ENCODE assay signal across 14 cellular contexts in genomic region chr20:48928832-48929725, GRCh38. TPM values are rescaled to one million over a fixed set of nuclear protein-coding genes. Genes with fewer than 3 reads are reported as not detected.
DNase-seq lines count a peak whose midpoint lies in the region; ATAC-seq and TF ChIP-seq lines count a peak whose summit lies in the region.
"Had no signal": no experiment of that assay in that cellular context is flagged by ENCODE, and none has a peak within 500 bp of the region (broad histone marks: within the 10 kb centered on the region; RNA-seq: fewer than 3 reads in every experiment).

No MANE protein-coding gene starts in this region.

- no peak for TF ChIP-seq CTCF in SK-N-SH (IDR thresholded peaks at IDR 0.05)
- no peak for TF ChIP-seq CTCF in fibroblast of villous mesenchyme (IDR thresholded peaks at IDR 0.05; ENCODE audit: insufficient read depth, low read depth, low read length)
- TF ChIP-seq CTCF in osteoblast (IDR thresholded peaks at IDR 0.05; ENCODE audit: extremely low read depth, low read depth, low read length), result no peak
- TF ChIP-seq CTCF in vagina (IDR thresholded peaks at IDR 0.05), result no peak

- H3K4me3 Mint-ChIP-seq in activated T-cell treated with anti-CD3 and anti-CD28 coated beads, Interleukin-2, amount 50 U/mL, for 4 hours, result no peak overlapping the region
- no peak overlapping the region for H3K4me3 Mint-ChIP-seq in activated naive CD8-positive, alpha-beta T cell treated with anti-CD3 and anti-CD28 coated beads for 36 hours
- H3K4me3 Mint-ChIP-seq: activated CD4-positive, alpha-beta memory T cell treated with anti-CD3 and anti-CD28 coated beads, Interleukin-2, amount 10 ng/mL, durations not matched to agents 7 days and 5 days; activated naive CD8-positive, alpha-beta T cell treated with anti-CD3 and anti-CD28 coated beads, Interleukin-2, amount 10 ng/mL, durations not matched to agents 7 days and 5 days had no signal

- no peaks in the 10 kb centered on the region for H3K27me3 ChIP-seq in SK-N-SH (ENCODE audit: insufficient read depth)
- H3K27me3 ChIP-seq in osteoblast (ENCODE audit: insufficient read depth, low read length), result no peaks in the 10 kb centered on the region
- H3K27me3 ChIP-seq in vagina, result no peaks in the 10 kb centered on the region

- H3K27ac ChIP-seq in SK-N-SH (ENCODE audit: low read depth in 2 of 2, low read length in 1 of 2) (no peak overlapping the region), osteoblast (ENCODE audit: low read depth, low read length) (peak overlapping the region; percentile 69), vagina (peak overlapping the region; percentile 41)
- H3K27ac ChIP-seq: 22Rv1 had no signal

- H3K4me1 Mint-ChIP-seq in activated T-cell treated with anti-CD3 and anti-CD28 coated beads, Interleukin-2, amount 50 U/mL, for 4 hours (ENCODE audit: low read depth), result peaks cover 31% of the 10 kb centered on the region
- peaks cover 30% of the 10 kb centered on the region for H3K4me1 Mint-ChIP-seq in activated naive CD8-positive, alpha-beta T cell treated with anti-CD3 and anti-CD28 coated beads for 36 hours

- H3K9ac ChIP-seq in SK-N-SH, result no peak overlapping the region

- CTCF ChIA-PET in SK-N-SH (lab: Yijun Ruan, JAX), result no interaction called here

- H3K4me1 ChIP-seq in SK-N-SH (ENCODE audit: control insufficient read depth in 1 of 2, insufficient read depth in 2 of 2, low read depth in 1 of 2, low read length in 1 of 2), result peaks cover 0 to 8% of the 10 kb centered on the region in 2 experiments; a peak in 1 of 4 replicates
- H3K4me1 ChIP-seq in osteoblast (ENCODE audit: insufficient read depth, low read length), result peaks cover 43% of the 10 kb centered on the region
- H3K4me1 ChIP-seq in vagina, result peaks cover 61% of the 10 kb centered on the region

- intact Hi-C loops in vagina (cut with DNase I), result no loop called here

- peaks cover 75% of the 10 kb centered on the region for H4K20me1 ChIP-seq in SK-N-SH (ENCODE audit: insufficient read depth)
- peaks cover 46% of the 10 kb centered on the region for H4K20me1 ChIP-seq in osteoblast (ENCODE audit: insufficient read depth, low read length)

- TF ChIP-seq RAD21 in SK-N-SH (IDR thresholded peaks at IDR 0.05; ENCODE audit: low read length), result no peak

- 0 out of 2 replicates have a peak overlapping the region, but pooled peaks have one; percentile 2 for H3K4me2 ChIP-seq in SK-N-SH
- peak overlapping the region; percentile 58 for H3K4me2 ChIP-seq in osteoblast (ENCODE audit: insufficient read depth, low read length)

- peaks cover 0 to 5% of the 10 kb centered on the region in 2 experiments for H3K36me3 ChIP-seq in SK-N-SH (replicated peaks in 1 of 2; ENCODE audit: control insufficient read depth in 1 of 2, insufficient read depth in 2 of 2, low read length in 1 of 2)
- H3K36me3 ChIP-seq in osteoblast (ENCODE audit: insufficient read depth, low read length), result no peaks in the 10 kb centered on the region
- H3K36me3 ChIP-seq in vagina, result no peaks in the 10 kb centered on the region

- WGBS in SK-N-SH (ENCODE audit: low lambda C conversion rate), result 82% methylated on average over 3 of the region's 3 CpGs

- no peak for TF ChIP-seq EP300 in SK-N-SH (IDR thresholded peaks at IDR 0.05; ENCODE audit: borderline replicate concordance in 1 of 2, low read depth in 1 of 2, low read length in 1 of 2)

- no peak overlapping the region for H3K27ac Mint-ChIP-seq in activated naive CD8-positive, alpha-beta T cell treated with anti-CD3 and anti-CD28 coated beads for 36 hours
- H3K27ac Mint-ChIP-seq: activated CD4-positive, alpha-beta memory T cell treated with anti-CD3 and anti-CD28 coated beads, Interleukin-2, amount 10 ng/mL, durations not matched to agents 7 days and 5 days; activated naive CD8-positive, alpha-beta T cell treated with anti-CD3 and anti-CD28 coated beads, Interleukin-2, amount 10 ng/mL, durations not matched to agents 7 days and 5 days had no signal

- H3K9me3 ChIP-seq in SK-N-SH (no peaks in the 10 kb centered on the region), osteoblast (ENCODE audit: low read depth, low read length) (no peaks in the 10 kb centered on the region), vagina (no peaks in the 10 kb centered on the region)

- POLR2A ChIA-PET in SK-N-SH (lab: Yijun Ruan, JAX), result no interaction called here

- TF ChIP-seq POLR2A in vagina (IDR thresholded peaks at IDR 0.05), result no peak

- no peaks in the 10 kb centered on the region for H3K9me3 Mint-ChIP-seq in activated T-cell treated with anti-CD3 and anti-CD28 coated beads, Interleukin-2, amount 50 U/mL, for 4 hours
- no peaks in the 10 kb centered on the region for H3K9me3 Mint-ChIP-seq in activated naive CD8-positive, alpha-beta T cell treated with anti-CD3 and anti-CD28 coated beads for 36 hours

- peaks cover 97% of the 10 kb centered on the region for H3K79me2 ChIP-seq in SK-N-SH (ENCODE audit: insufficient read depth)
- peaks cover 93% of the 10 kb centered on the region for H3K79me2 ChIP-seq in osteoblast (ENCODE audit: insufficient read depth, low read length)

- ATAC-seq in SK-N-SH treated with all-trans-retinoic acid at 6 μM for 48 hours (no peak; the same call in 2 of the 3 replicates), HG03442 (IDR thresholded peaks at IDR 0.05; ENCODE audit: unreplicated experiment) (no peak)
- no peak for ATAC-seq in activated T-cell treated with anti-CD3 and anti-CD28 coated beads, Interleukin-2, amount 50 U/mL, for 4 hours

- no peaks in the 10 kb centered on the region for H3K27me3 Mint-ChIP-seq in activated T-cell treated with anti-CD3 and anti-CD28 coated beads, Interleukin-2, amount 50 U/mL, for 4 hours (ENCODE audit: low read depth)
- H3K27me3 Mint-ChIP-seq in activated naive CD8-positive, alpha-beta T cell treated with anti-CD3 and anti-CD28 coated beads for 36 hours, result no peaks in the 10 kb centered on the region
- H3K27me3 Mint-ChIP-seq: activated CD4-positive, alpha-beta memory T cell treated with anti-CD3 and anti-CD28 coated beads, Interleukin-2, amount 10 ng/mL, durations not matched to agents 7 days and 5 days; activated naive CD8-positive, alpha-beta T cell treated with anti-CD3 and anti-CD28 coated beads, Interleukin-2, amount 10 ng/mL, durations not matched to agents 7 days and 5 days had no signal

- no peak overlapping the region for H2AFZ ChIP-seq in SK-N-SH (ENCODE audit: low read depth)
- H2AFZ ChIP-seq in osteoblast (ENCODE audit: low read length), result peak overlapping the region; percentile 20

- no peaks in the 10 kb centered on the region for H3F3A ChIP-seq in SK-N-SH (replicated peaks; ENCODE audit: insufficient read depth)

- H3K36me3 Mint-ChIP-seq in activated T-cell treated with anti-CD3 and anti-CD28 coated beads, Interleukin-2, amount 50 U/mL, for 4 hours (ENCODE audit: insufficient read depth), result peaks cover 5% of the 10 kb centered on the region
- H3K36me3 Mint-ChIP-seq in activated naive CD8-positive, alpha-beta T cell treated with anti-CD3 and anti-CD28 coated beads for 36 hours, result peaks cover 15% of the 10 kb centered on the region

- no peak for DNase-seq in SK-N-SH
- peak; percentile 75 for DNase-seq in fibroblast of villous mesenchyme (ENCODE audit: low read depth)
- DNase-seq in osteoblast (ENCODE audit: insufficient read length, low spot score, missing footprints), result peak; percentile 93
- no peak for DNase-seq in vagina (ENCODE audit: extremely low spot score in 2 of 2)
- no peak for DNase-seq in activated T-cell treated with anti-CD3 and anti-CD28 coated beads, Interleukin-2, amount 50 U/mL, for 4 hours
- no peak for DNase-seq in activated naive CD8-positive, alpha-beta T cell treated with anti-CD3 and anti-CD28 coated beads for 36 hours
- DNase-seq: activated CD4-positive, alpha-beta memory T cell treated with anti-CD3 and anti-CD28 coated beads, Interleukin-2, amount 10 ng/mL, durations not matched to agents 7 days and 5 days; activated naive CD8-positive, alpha-beta T cell treated with anti-CD3 and anti-CD28 coated beads, Interleukin-2, amount 10 ng/mL, durations not matched to agents 7 days and 5 days; DND-41; glutamatergic neuron; NCI-H524 treated with DMSO at 0.1 percent for 48 hours had no signal

- H3K4me3 ChIP-seq in SK-N-SH (ENCODE audit: low read depth in 2 of 2, low read length in 1 of 2) (no peak overlapping the region), fibroblast of villous mesenchyme (ENCODE audit: low read depth, low read length) (no peak overlapping the region), osteoblast (ENCODE audit: insufficient read depth, low read length) (peak overlapping the region; percentile 31), vagina (no peak overlapping the region)

- no peaks in the 10 kb centered on the region for H3K9me2 ChIP-seq in SK-N-SH

TF ChIP-seq in SK-N-SH, 30 proteins besides CTCF, POLR2A, EP300 and RAD21 (continues in another document):
- TF ChIP-seq MEF2A (IDR thresholded peaks at IDR 0.05; ENCODE audit: borderline replicate concordance, low read depth) (no peak), ELF1 (IDR thresholded peaks at IDR 0.05) (no peak), POLR2AphosphoS5 (IDR thresholded peaks at IDR 0.05; ENCODE audit: low read depth, low read length) (no peak), FOXM1 (IDR thresholded peaks at IDR 0.05; ENCODE audit: low read depth) (no peak)

TF ChIP-seq in SK-N-SH treated with all-trans-retinoic acid at 6 μM for 48 hours, 23 proteins besides CTCF, POLR2A, EP300 and RAD21 (continues in another document):
- no peak for TF ChIP-seq TCF4 (CRISPR knock-in tag; IDR thresholded peaks at IDR 0.05; ENCODE audit: borderline replicate concordance)
- TF ChIP-seq BACH2 (CRISPR knock-in tag; IDR thresholded peaks at IDR 0.05; ENCODE audit: borderline replicate concordance), result no peak
- no peak for TF ChIP-seq OSR1 (CRISPR knock-in tag; IDR thresholded peaks at IDR 0.05)
- TF ChIP-seq CSRNP3 (CRISPR knock-in tag; IDR thresholded peaks at IDR 0.05), result no peak

RNA-seq across cellular contexts. Expression of gene ARFGEF2, which starts 7.6 kb away (rescaled TPM):
- polyA plus RNA-seq in SK-N-SH (2012; rRNA removed), result 6.1 and 8.4 TPM in 2 replicates
- 7.1 and 7.9 TPM in 2 replicates for polyA plus RNA-seq in SK-N-SH (2012; cell fraction: cytosol; rRNA removed)
- polyA plus RNA-seq in SK-N-SH (2012; cell fraction: nucleus; rRNA removed), result 8.4 and 16.0 TPM in 2 replicates
- total RNA-seq in fibroblast of villous mesenchyme (41.9 and 47.5 TPM in 2 replicates), osteoblast (42.0 and 47.7 TPM in 2 replicates), vagina (21.9 TPM)
- total RNA-seq in activated T-cell treated with anti-CD3 and anti-CD28 coated beads, Interleukin-2, amount 50 U/mL, for 4 hours, result 10 to 100 TPM; 27.8 to 31.6 (median 28.3) TPM
- 10 to 100 TPM; 30.4 to 30.8 TPM for total RNA-seq in activated naive CD8-positive, alpha-beta T cell treated with anti-CD3 and anti-CD28 coated beads for 36 hours

Comparison
In these comparisons a context has a peak if more than half of its experiments do, and no peak if none do; other contexts are left out.
1. DNase-seq: peak in fibroblast of villous mesenchyme (single experiment) and osteoblast (single experiment); none in SK-N-SH (single experiment), vagina (0 of 2), activated T-cell treated with anti-CD3 and anti-CD28 coated beads, Interleukin-2, amount 50 U/mL, for 4 hours (single experiment) and activated naive CD8-positive, alpha-beta T cell treated with anti-CD3 and anti-CD28 coated beads for 36 hours (single experiment).
2. H3K27ac ChIP-seq: peak in osteoblast (single experiment) and vagina (single experiment); none in SK-N-SH (0 of 2).